In genomic region chr2:179446475-179447141, GRCh38 we compare ENCODE assay signal across 12 cellular contexts.
"Had no signal": no experiment of that assay in that cellular context is flagged by ENCODE, and none has a peak within 500 bp of the region (broad histone marks: within the 10 kb centered on the region; RNA-seq: fewer than 3 reads in every experiment).

No MANE protein-coding gene starts in this region.

- ATAC-seq: activated naive CD4-positive, alpha-beta T cell treated with anti-CD3 and anti-CD28 coated beads, Interleukin-2, amount 50 U/mL, for 72 hours had no signal

- H3K9me3 Mint-ChIP-seq: activated CD4-positive, alpha-beta T cell treated with anti-CD3 and anti-CD28 coated beads, Interleukin-2, amount 10 ng/mL, durations not matched to agents 24 days and 14 days; activated naive CD4-positive, alpha-beta T cell treated with anti-CD3 and anti-CD28 coated beads, Interleukin-2, amount 50 U/mL, for 72 hours had no signal

- H3K4me1 Mint-ChIP-seq: activated CD4-positive, alpha-beta T cell treated with anti-CD3 and anti-CD28 coated beads, Interleukin-2, amount 10 ng/mL, durations not matched to agents 24 days and 14 days had no signal

- DNase-seq: activated B cell treated with CpG ODN at 0.5 μM for 24 hours; activated CD4-positive, alpha-beta T cell treated with anti-CD3 and anti-CD28 coated beads, Interleukin-2, amount 10 ng/mL, durations not matched to agents 24 days and 14 days; activated effector memory CD4-positive, alpha-beta T cell treated with Interleukin-2 at 50 U/mL for 16 hours; activated T-cell treated with anti-CD3 and anti-CD28 coated beads for 4 hours; amygdala; cerebellar nuclear complex; dermis blood vessel endothelial cell; hypothalamus; stimulated activated CD4-positive, alpha-beta T cell treated with anti-CD3 and anti-CD28 coated beads, Interleukin-4, amount 100 ng/mL, for 4 hours had no signal

- H3K27ac Mint-ChIP-seq: activated B cell treated with CpG ODN at 0.5 μM for 24 hours; activated CD4-positive, alpha-beta T cell treated with anti-CD3 and anti-CD28 coated beads, Interleukin-2, amount 10 ng/mL, durations not matched to agents 24 days and 14 days; activated naive CD4-positive, alpha-beta T cell treated with anti-CD3 and anti-CD28 coated beads, Interleukin-2, amount 50 U/mL, for 72 hours; brain; nephron had no signal

- H3K4me3 Mint-ChIP-seq: activated B cell treated with CpG ODN at 0.5 μM for 24 hours; activated CD4-positive, alpha-beta T cell treated with anti-CD3 and anti-CD28 coated beads, Interleukin-2, amount 10 ng/mL, durations not matched to agents 24 days and 14 days; brain; nephron had no signal

- H3K36me3 Mint-ChIP-seq: activated naive CD4-positive, alpha-beta T cell treated with anti-CD3 and anti-CD28 coated beads, Interleukin-2, amount 50 U/mL, for 72 hours; brain had no signal
